Comparison of ENCODE assay signal across 8 cellular contexts in the genomic region with DNA sequence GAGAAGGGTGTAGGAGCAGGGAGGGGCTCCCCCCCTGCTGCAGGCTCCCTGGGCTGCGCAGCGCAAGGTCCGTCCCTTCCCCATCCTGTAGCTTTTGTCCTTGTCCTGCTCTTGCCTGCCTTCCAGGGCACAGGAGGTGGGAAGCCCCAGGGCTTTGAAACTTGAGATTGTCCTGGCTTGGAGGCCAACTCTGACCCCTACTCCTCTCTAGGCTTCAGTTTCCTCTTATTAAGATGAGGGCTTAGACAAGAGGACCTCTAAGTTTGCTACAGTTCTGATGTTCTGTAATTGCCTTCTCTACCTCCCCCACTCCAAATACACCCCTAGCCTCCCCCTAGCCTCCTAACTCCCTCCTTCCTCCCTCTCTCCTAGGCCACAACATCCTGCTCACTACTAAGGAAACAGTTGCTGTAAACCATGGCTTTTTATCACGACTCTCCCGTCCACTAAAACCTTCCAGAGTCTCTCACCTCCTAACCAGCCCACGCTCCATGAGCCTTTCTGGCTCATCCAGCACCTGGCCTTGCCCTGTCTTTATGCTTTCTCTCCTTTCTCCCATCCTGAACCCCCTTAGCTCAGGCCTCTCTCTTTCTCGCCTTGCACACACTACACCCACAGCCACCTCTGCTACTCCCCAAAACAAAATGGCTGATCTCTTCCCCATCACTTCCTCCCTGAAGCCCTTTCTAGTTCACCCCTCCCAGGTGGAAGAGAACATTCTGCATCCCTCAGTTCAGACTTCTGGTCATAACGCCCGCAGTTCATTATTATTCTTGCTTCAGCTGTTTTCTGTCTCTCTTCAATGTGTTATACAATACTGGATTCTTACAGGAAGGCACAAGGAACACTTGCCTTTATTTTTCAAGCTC. TPM values are rescaled to one million over a fixed set of nuclear protein-coding genes. Genes with fewer than 3 reads are reported as not detected.
DNase-seq lines count a peak whose midpoint lies in the region; ATAC-seq and TF ChIP-seq lines count a peak whose summit lies in the region.

No MANE protein-coding gene starts in this region.

- peak overlapping the region; percentile 90 for H2BK120ac ChIP-seq in trophoblast cell (ENCODE audit: insufficient read depth, low read length, poor library complexity)

- no peak for TF ChIP-seq CTCF in fibroblast of mammary gland (conservative IDR thresholded peaks at IDR 0.05; ENCODE audit: control insufficient read depth, insufficient read depth, low read depth, low read length)

- no peak overlapping the region for H3K9ac ChIP-seq in trophoblast cell (ENCODE audit: low read length)

- no peaks in the 10 kb centered on the region for H3K36me3 ChIP-seq in trophoblast cell (ENCODE audit: control insufficient read depth in 1 of 2, insufficient read depth in 2 of 2, low read length in 2 of 2)

- peak overlapping the region; percentile 77 for H3K4me2 ChIP-seq in trophoblast cell (ENCODE audit: low read length)

- H3K4me3 ChIP-seq in fibroblast of mammary gland (ENCODE audit: control insufficient read depth, low read depth, low read length) (peak overlapping the region; percentile 44), trophoblast cell (ENCODE audit: low read depth, low read length) (peak overlapping the region; percentile 64)

- H3K4me1 ChIP-seq in trophoblast cell (ENCODE audit: control insufficient read depth in 1 of 2, insufficient read depth in 2 of 2, low read length in 2 of 2), result peaks cover 5 to 9% of the 10 kb centered on the region in 2 experiments

- H2AK5ac ChIP-seq in trophoblast cell (ENCODE audit: low read length), result peak overlapping the region; percentile 57

- no CpG with 5 or more reads among the region's 9 CpGs for WGBS in trophoblast cell (ENCODE audit: extremely low coverage, insufficient coverage, insufficient read length)

- peak overlapping the region; percentile 73 for H3K18ac ChIP-seq in trophoblast cell (ENCODE audit: low read length)

- ATAC-seq in Right ventricle myocardium inferior (peak; percentile 57), HG03521 (IDR thresholded peaks at IDR 0.05; ENCODE audit: unreplicated experiment) (no peak), HG03342 (IDR thresholded peaks at IDR 0.05; ENCODE audit: unreplicated experiment) (no peak)

- peak overlapping the region; percentile 0 for H3K27ac ChIP-seq in trophoblast cell (ENCODE audit: low read depth, low read length)

- H2BK5ac ChIP-seq in trophoblast cell (ENCODE audit: low read depth, low read length, poor library complexity), result peak overlapping the region; percentile 47

- no peak overlapping the region for H3K23ac ChIP-seq in trophoblast cell (ENCODE audit: low read length)

- H3K27me3 ChIP-seq in trophoblast cell (ENCODE audit: insufficient read depth, low read length), result no peaks in the 10 kb centered on the region

- DNase-seq in Right ventricle myocardium inferior (ENCODE audit: missing footprints), result no peak
- no peak for DNase-seq in cardiac septum (ENCODE audit: low spot score)
- DNase-seq in RKO (ENCODE audit: low spot score), result peak; percentile 27
- DNase-seq in fibroblast of mammary gland (ENCODE audit: low read depth), result no peak
- DNase-seq in trophoblast cell, result no peak
- DNase-seq in NCI-H345 (lab: John Stamatoyannopoulos, UW), result no peak

- peak overlapping the region; percentile 73 for H3K4ac ChIP-seq in trophoblast cell (ENCODE audit: low read depth, low read length)

- peaks cover 4% of the 10 kb centered on the region for H3K79me2 ChIP-seq in trophoblast cell (ENCODE audit: control insufficient read depth, insufficient read depth, low read length, poor library complexity)

- intact Hi-C loops in Right ventricle myocardium inferior (cut with DNase I) (loop anchor here (1.0 to 2.0 kb wide), 4 partner anchors 22 to 1048 kb away; no protein-coding TSS in a partner anchor), cardiac septum (cut with DNase I) (loop anchor here (2.0 to 5.0 kb wide), 2 partner anchors 42 to 442 kb away; a partner anchor contains a TSS)

- H3K14ac ChIP-seq in trophoblast cell (ENCODE audit: low read length), result peak overlapping the region; percentile 94

- H4K12ac ChIP-seq in trophoblast cell (ENCODE audit: low read depth, low read length), result peak overlapping the region; percentile 89

- peak overlapping the region; percentile 90 for H4K91ac ChIP-seq in trophoblast cell (ENCODE audit: low read depth, low read length)

- H3K79me1 ChIP-seq in trophoblast cell (ENCODE audit: low read length), result peaks cover 5% of the 10 kb centered on the region

- no peaks in the 10 kb centered on the region for H3K9me3 ChIP-seq in trophoblast cell (ENCODE audit: insufficient read depth, low read depth, low read length)

- H2AFZ ChIP-seq in trophoblast cell (ENCODE audit: insufficient read depth, low read length, poor library complexity), result peak overlapping the region; percentile 80

- H4K8ac ChIP-seq in trophoblast cell (ENCODE audit: low read depth, low read length), result peak overlapping the region; percentile 96

- peak overlapping the region; percentile 52 for H2BK12ac ChIP-seq in trophoblast cell (ENCODE audit: low read length)

RNA-seq across cellular contexts. Expression of a gene that starts 10.2 kb away (rescaled TPM):
- 0.60 TPM for total RNA-seq in Right ventricle myocardium inferior
- 1.0 TPM for total RNA-seq in cardiac septum
- polyA plus RNA-seq in trophoblast cell (2013), result 0.57 and 0.70 TPM in 2 replicates

RNA-seq across cellular contexts. Expression of a gene that starts 13.4 kb away (rescaled TPM):
- total RNA-seq in Right ventricle myocardium inferior, result not detected
- total RNA-seq in cardiac septum, result not detected
- polyA plus RNA-seq in trophoblast cell (2013), result not detected in 2 replicates

RNA-seq across cellular contexts. Expression of a gene that starts 24.1 kb away (rescaled TPM):
- total RNA-seq in Right ventricle myocardium inferior (246 TPM), cardiac septum (174 TPM)
- polyA plus RNA-seq in trophoblast cell (2013), result 0.60 and 0.69 TPM in 2 replicates

RNA-seq across cellular contexts. Expression of a gene that starts 43.3 kb away (rescaled TPM):
- total RNA-seq in Right ventricle myocardium inferior (20.5 TPM), cardiac septum (15.4 TPM)
- 31.8 TPM in 2 replicates for polyA plus RNA-seq in trophoblast cell (2013)

RNA-seq across cellular contexts. Expression of a gene that starts 43.9 kb away (rescaled TPM):
- total RNA-seq in Right ventricle myocardium inferior (9.8 TPM), cardiac septum (12.9 TPM)
- 39.9 and 41.2 TPM in 2 replicates for polyA plus RNA-seq in trophoblast cell (2013)
